Comparison of ENCODE assay signal across 18 cellular contexts in genomic region chr1:79875187-79875586, GRCh38.
A peak's percentile ranks its signal among the peaks of the same experiment; 100 is the strongest.
DNase-seq lines count a peak whose midpoint lies in the region; ATAC-seq and TF ChIP-seq lines count a peak whose summit lies in the region.
"Had no signal": no experiment of that assay in that cellular context is flagged by ENCODE, and none has a peak within 500 bp of the region (broad histone marks: within the 10 kb centered on the region; RNA-seq: fewer than 3 reads in every experiment).

No MANE protein-coding gene starts in this region.

- H3K4me3 ChIP-seq in BLaER1 = no peak overlapping the region
- no peak overlapping the region for H3K4me3 ChIP-seq in neuronal stem cell (ENCODE audit: low read length in 2 of 2)
- H3K4me3 ChIP-seq: BLaER1 treated with 17β-estradiol and CSF1 and Interleukin-3, amounts not matched to agents 10 nM and 100 nM; HAP-1 had no signal

- H2BK12ac ChIP-seq in neuronal stem cell (ENCODE audit: low read length) = no peak overlapping the region

- H2AFZ ChIP-seq in neuronal stem cell (ENCODE audit: low read length) = no peak overlapping the region

- peak overlapping the region; percentile 84 for H3K14ac ChIP-seq in neuronal stem cell (ENCODE audit: low read length)

- TF ChIP-seq CTCF in type B pancreatic cell (conservative IDR thresholded peaks at IDR 0.05) = no peak

- H3K4me2 ChIP-seq in BLaER1 (peak overlapping the region; percentile 17; the same call in 1 of the 2 replicates), neuronal stem cell (ENCODE audit: insufficient read depth, low read length, poor library complexity, severe bottlenecking) (no peak overlapping the region)

- peak overlapping the region; percentile 93 for H2BK15ac ChIP-seq in neuronal stem cell (ENCODE audit: low read length)

- H3K4ac ChIP-seq in neuronal stem cell (ENCODE audit: low read length) = peak overlapping the region; percentile 55

- H3K27ac ChIP-seq in BLaER1 = no peak overlapping the region
- H3K27ac ChIP-seq in neuronal stem cell (replicated peaks; ENCODE audit: low read length) = no peak overlapping the region
- H3K27ac ChIP-seq: 22Rv1; BLaER1 treated with 17β-estradiol and CSF1 and Interleukin-3, amounts not matched to agents 10 nM and 100 nM had no signal

- no peaks in the 10 kb centered on the region for H3K9me3 Mint-ChIP-seq in type B pancreatic cell
- H3K9me3 Mint-ChIP-seq in immature natural killer cell = peaks cover 18 to 65% (median 55%) of the 10 kb centered on the region in 6 donors

- H3K36me3 Mint-ChIP-seq in type B pancreatic cell (no peaks in the 10 kb centered on the region), immature natural killer cell (peaks cover 0 to 3% (median 0%) of the 10 kb centered on the region in 3 donors)
- H3K36me3 Mint-ChIP-seq: CD4-positive, alpha-beta memory T cell had no signal

- H3K4me3 Mint-ChIP-seq in type B pancreatic cell (no peak overlapping the region), immature natural killer cell (no peak overlapping the region)
- H3K4me3 Mint-ChIP-seq: B cell; CD4-positive, alpha-beta memory T cell; HFFc6 had no signal

- H2BK120ac ChIP-seq in neuronal stem cell (ENCODE audit: low read depth, low read length) = peak overlapping the region; percentile 96

- no peak for ATAC-seq in activated CD4-positive, CD25-positive, alpha-beta regulatory T cell treated with anti-CD3 and anti-CD28 coated beads, Interleukin-2, amount 50 U/mL, for 24 hours

- H2AK5ac ChIP-seq in neuronal stem cell (ENCODE audit: low read depth, low read length) = peak overlapping the region; percentile 91

- H3K9me3 ChIP-seq in BLaER1 (no peaks in the 10 kb centered on the region), neuronal stem cell (replicated peaks in 1 of 2; ENCODE audit: control insufficient read depth in 2 of 2, insufficient read depth in 1 of 2, low read depth in 1 of 2, low read length in 2 of 2) (no peaks in the 10 kb centered on the region)
- H3K9me3 ChIP-seq: HAP-1 had no signal

- H4K8ac ChIP-seq in neuronal stem cell (ENCODE audit: low read depth, low read length) = no peak overlapping the region

- H3K23ac ChIP-seq in neuronal stem cell (ENCODE audit: low read depth, low read length, poor library complexity) = peak overlapping the region; percentile 37

- H4K91ac ChIP-seq in neuronal stem cell (ENCODE audit: low read depth, low read length, poor library complexity) = no peak overlapping the region

- no CpG with 5 or more reads among the region's 5 CpGs for WGBS in neuronal stem cell (ENCODE audit: extremely low coverage in 2 of 2, insufficient read length in 2 of 2, insufficient replicate concordance in 1 of 2), 2 donors

- H3K27me3 ChIP-seq in BLaER1 (no peaks in the 10 kb centered on the region), neuronal stem cell (ENCODE audit: control insufficient read depth in 3 of 3, insufficient read depth in 3 of 3, low read depth in 1 of 3, low read length in 3 of 3) (no peaks in the 10 kb centered on the region)
- H3K27me3 ChIP-seq: BLaER1 treated with 17β-estradiol and CSF1 and Interleukin-3, amounts not matched to agents 10 nM and 100 nM had no signal

- H3K79me1 ChIP-seq in neuronal stem cell (ENCODE audit: low read depth, low read length) = no peaks in the 10 kb centered on the region

- no peaks in the 10 kb centered on the region for H3K27me3 Mint-ChIP-seq in type B pancreatic cell
- H3K27me3 Mint-ChIP-seq in immature natural killer cell (ENCODE audit: low read depth in 3 of 3) = peaks cover 0 to 1% (median 0%) of the 10 kb centered on the region in 3 donors
- H3K27me3 Mint-ChIP-seq: B cell; CD4-positive, alpha-beta memory T cell had no signal

- no peaks in the 10 kb centered on the region for H4K20me1 ChIP-seq in BLaER1
- H4K20me1 ChIP-seq: BLaER1 treated with 17β-estradiol and CSF1 and Interleukin-3, amounts not matched to agents 10 nM and 100 nM had no signal

- H2BK5ac ChIP-seq in neuronal stem cell (ENCODE audit: low read length) = no peak overlapping the region

- H3K36me3 ChIP-seq in BLaER1 = no peaks in the 10 kb centered on the region
- H3K36me3 ChIP-seq in neuronal stem cell (replicated peaks in 1 of 2; ENCODE audit: control insufficient read depth in 2 of 2, insufficient read depth in 2 of 2, low read length in 2 of 2) = no peaks in the 10 kb centered on the region
- H3K36me3 ChIP-seq: BLaER1 treated with 17β-estradiol and CSF1 and Interleukin-3, amounts not matched to agents 10 nM and 100 nM; HAP-1 had no signal

- H3K4me1 Mint-ChIP-seq in type B pancreatic cell (ENCODE audit: unreplicated experiment) (no peaks in the 10 kb centered on the region), immature natural killer cell (no peaks in the 10 kb centered on the region)
- H3K4me1 Mint-ChIP-seq: B cell; CD4-positive, alpha-beta memory T cell had no signal

- H3K4me1 ChIP-seq in BLaER1 = peaks cover 5% of the 10 kb centered on the region; the same call in 1 of the 2 replicates
- H3K4me1 ChIP-seq in neuronal stem cell (ENCODE audit: control insufficient read depth in 2 of 2, insufficient read depth in 1 of 2, low read depth in 1 of 2, low read length in 2 of 2) = peaks cover 2 to 4% of the 10 kb centered on the region in 2 donors
- H3K4me1 ChIP-seq: HAP-1 had no signal

- no peak overlapping the region for H3K27ac Mint-ChIP-seq in type B pancreatic cell
- H3K27ac Mint-ChIP-seq in immature natural killer cell = no peak overlapping the region
- H3K27ac Mint-ChIP-seq: B cell; CD4-positive, alpha-beta memory T cell; HFFc6 had no signal

- DNase-seq in neuronal stem cell (ENCODE audit: low spot score) = no peak
- peak; percentile 54 for DNase-seq in type B pancreatic cell (ENCODE audit: extremely low spot score, unreplicated experiment)
- no peak for DNase-seq in immature natural killer cell
- no peak for DNase-seq in stimulated activated naive CD4-positive, alpha-beta T cell (lab: John Stamatoyannopoulos, UW)
- DNase-seq: Calu3; CD4-positive, alpha-beta memory T cell; COR-L47; DMS53; DMS79 treated with DMSO at 0.1 percent for 48 hours; GF-D8; GOT3; HFFc6 had no signal

- H3K18ac ChIP-seq in neuronal stem cell (ENCODE audit: low read length) = peak overlapping the region; percentile 57

- H3K9ac ChIP-seq in BLaER1 (no peak overlapping the region), neuronal stem cell (ENCODE audit: low read depth, low read length, poor library complexity) (no peak overlapping the region)
- H3K9ac ChIP-seq: BLaER1 treated with 17β-estradiol and CSF1 and Interleukin-3, amounts not matched to agents 10 nM and 100 nM had no signal
